8 cellular contexts compared by ENCODE assay signal in the genomic region with DNA sequence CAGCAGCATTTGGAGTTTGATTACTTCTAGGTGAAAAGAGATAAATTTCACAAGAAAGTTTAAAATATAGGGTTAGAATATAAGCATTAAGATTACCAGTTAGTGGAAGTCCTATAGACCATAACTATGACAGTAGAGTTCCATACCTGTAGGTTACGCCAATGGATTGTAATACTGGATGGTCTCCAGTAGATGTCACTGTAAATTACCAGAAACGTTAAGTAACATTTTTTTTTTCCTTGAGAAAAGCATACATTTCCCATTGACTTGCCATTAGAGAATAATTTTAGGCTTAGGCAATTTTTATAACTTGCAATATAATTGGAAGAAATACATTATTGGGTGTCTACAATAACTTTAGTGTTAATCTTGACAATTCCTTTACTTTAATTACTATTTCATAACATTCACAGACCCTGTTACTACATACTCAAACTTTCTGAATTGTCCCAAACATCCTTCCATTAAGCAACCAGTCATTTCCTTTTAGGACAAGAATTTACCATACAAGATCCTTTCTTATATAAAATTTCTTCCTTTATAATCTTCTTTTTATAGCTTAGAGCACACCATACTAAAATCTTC.
A peak's percentile ranks its signal among the peaks of the same experiment; 100 is the strongest.
DNase-seq lines count a peak whose midpoint lies in the region; ATAC-seq and TF ChIP-seq lines count a peak whose summit lies in the region.

No MANE protein-coding gene starts in this region.

- CTCF ChIA-PET in HEK293T (lab: Yijun Ruan, JAX): no interaction called here

- H3K27ac Mint-ChIP-seq in effector memory CD8-positive, alpha-beta T cell: no peak overlapping the region

- no peaks in the 10 kb centered on the region for H3K36me3 Mint-ChIP-seq in effector memory CD8-positive, alpha-beta T cell (ENCODE audit: insufficient read depth)

- no peaks in the 10 kb centered on the region for H3K4me1 Mint-ChIP-seq in effector memory CD8-positive, alpha-beta T cell (ENCODE audit: low read depth in 2 of 2)

- peak; percentile 15 for TF ChIP-seq CTCF in coronary artery (IDR thresholded peaks at IDR 0.05)

- no peak overlapping the region for H3K4me3 ChIP-seq in coronary artery

- H3K9me3 Mint-ChIP-seq in effector memory CD8-positive, alpha-beta T cell: peaks cover 2 to 7% of the 10 kb centered on the region in 2 donors

- peak; percentile 0 for DNase-seq in NCI-H1436 (lab: John Stamatoyannopoulos, UW)
- no peak for DNase-seq in NCI-H1436 treated with DMSO at 0.1 percent for 48 hours (lab: John Stamatoyannopoulos, UW)
- peak; percentile 18 for DNase-seq in HEK293T (ENCODE audit: extremely low spot score)
- DNase-seq in NCI-H1694 treated with DMSO at 0.1 percent for 48 hours (lab: John Stamatoyannopoulos, UW): peak; percentile 37
- no peak for DNase-seq in coronary artery (ENCODE audit: low spot score)
- peak; percentile 44 for DNase-seq in renal cortical epithelial cell (ENCODE audit: low read depth)
- no peak for DNase-seq in effector memory CD8-positive, alpha-beta T cell
- no peak for DNase-seq in mesenteric fat pad (ENCODE audit: low spot score)

- no peak overlapping the region for H3K4me3 Mint-ChIP-seq in effector memory CD8-positive, alpha-beta T cell

- POLR2A ChIA-PET in HEK293T (lab: Yijun Ruan, JAX): no interaction called here

- H3K27me3 Mint-ChIP-seq in effector memory CD8-positive, alpha-beta T cell: no peaks in the 10 kb centered on the region

- no peak overlapping the region for H3K27ac ChIP-seq in coronary artery

- ATAC-seq in effector memory CD8-positive, alpha-beta T cell (replicated peaks): no peak

TF ChIP-seq in HEK293T, 16 proteins besides CTCF, POLR2A, EP300 and RAD21:
- no peak for TF ChIP-seq TARDBP (IDR thresholded peaks at IDR 0.05)
- no peak for TF ChIP-seq SUZ12 (IDR thresholded peaks at IDR 0.05)
- TF ChIP-seq ARNT (IDR thresholded peaks at IDR 0.05): no peak
- TF ChIP-seq FOXK2 (IDR thresholded peaks at IDR 0.05): no peak
- no peak for TF ChIP-seq L3MBTL2 (conservative IDR thresholded peaks at IDR 0.05)
- TF ChIP-seq FOXA1 (IDR thresholded peaks at IDR 0.05): no peak
- TF ChIP-seq PKNOX1 (IDR thresholded peaks at IDR 0.05): no peak
- TF ChIP-seq BHLHE40 (IDR thresholded peaks at IDR 0.05; ENCODE audit: borderline replicate concordance): no peak
- no peak for TF ChIP-seq HDGF (IDR thresholded peaks at IDR 0.05; ENCODE audit: borderline replicate concordance)
- no peak for TF ChIP-seq SP1 (IDR thresholded peaks at IDR 0.05)
- no peak for TF ChIP-seq NFRKB (IDR thresholded peaks at IDR 0.05)

Comparison
In these comparisons a context has a peak if more than half of its experiments do, and no peak if none do; other contexts are left out.
1. DNase-seq: peak in NCI-H1436 (single experiment), HEK293T (single experiment), NCI-H1694 treated with DMSO at 0.1 percent for 48 hours (single experiment) and renal cortical epithelial cell (single experiment); none in NCI-H1436 treated with DMSO at 0.1 percent for 48 hours (single experiment), coronary artery (single experiment), effector memory CD8-positive, alpha-beta T cell (0 of 3) and mesenteric fat pad (single experiment).